ENCODE assay signal across 8 cellular contexts in the genomic region with DNA sequence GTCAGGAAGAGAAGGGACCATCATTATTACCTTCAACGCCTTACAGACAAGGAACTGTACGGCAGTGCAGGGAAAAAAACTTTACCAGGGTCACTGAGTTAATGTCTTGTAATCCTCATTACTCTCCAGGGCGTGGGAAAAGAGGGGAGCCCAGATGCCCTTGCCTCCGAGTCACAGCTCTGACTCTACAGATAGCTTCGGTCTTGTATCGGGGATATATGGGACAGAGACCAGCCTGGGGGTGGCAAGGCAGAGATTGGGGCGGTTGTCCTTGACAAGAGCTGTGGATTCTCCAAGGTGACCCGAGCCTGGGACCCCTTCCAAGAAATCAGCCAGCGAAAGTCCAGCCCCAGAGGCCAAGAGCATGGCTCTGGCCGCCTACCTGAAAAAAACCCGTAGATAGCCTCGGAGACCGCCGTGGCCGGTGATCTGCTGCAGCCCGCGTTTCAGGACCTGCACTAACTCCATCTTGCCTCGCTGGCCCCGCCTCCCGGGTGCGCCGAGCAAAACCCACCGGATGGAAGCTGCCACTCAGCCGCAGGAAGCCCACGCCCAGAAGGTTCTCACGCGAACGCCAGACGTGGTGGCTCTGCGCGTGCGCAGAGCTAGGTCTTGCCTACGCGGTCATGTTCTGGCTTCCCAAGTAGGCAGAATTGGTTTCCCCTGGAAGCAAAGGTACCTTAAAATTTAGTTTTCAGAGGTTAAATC. TPM values are rescaled to one million over a fixed set of nuclear protein-coding genes. Genes with fewer than 3 reads are reported as not detected.
A peak's percentile ranks its signal among the peaks of the same experiment; 100 is the strongest.
DNase-seq lines count a peak whose midpoint lies in the region; ATAC-seq, FAIRE-seq and TF ChIP-seq lines count a peak whose summit lies in the region.

A gene (minus strand): TSS at position 485 of the 708 bp plus-strand sequence. CDS start 17 bp downstream, at position 468.

- peak; percentile 99 for ATAC-seq in GM19351 (IDR thresholded peaks at IDR 0.05; ENCODE audit: unreplicated experiment)
- peak; percentile 99 for ATAC-seq in HG03521 (IDR thresholded peaks at IDR 0.05; ENCODE audit: unreplicated experiment)
- peak; percentile 100 for ATAC-seq in HepG2

- TF ChIP-seq EP300 in HepG2 (IDR thresholded peaks at IDR 0.05; ENCODE audit: low read depth in 2 of 2, low read length in 2 of 2) = 0 out of 4 replicates have a peak, but pooled peaks of 1 of the 2 experiments have one; percentile 33
- no peak for TF ChIP-seq EP300 in HepG2 (CRISPR knock-in tag; IDR thresholded peaks at IDR 0.05; ENCODE audit: borderline replicate concordance)

- TF ChIP-seq RAD21 in HepG2 (CRISPR knock-in tag; IDR thresholded peaks at IDR 0.05) = peak; percentile 41

- H2AFZ ChIP-seq in HepG2 (ENCODE audit: low read length) = peak within 1 kb of the TSS; percentile 90

- in situ Hi-C loops in HepG2 (cut with HindIII; ENCODE audit: extremely low pct_ligation_motif_present, low pct_unique_long_range_greater_than_20kb) = no loop called here

- peak; percentile 33 for TF ChIP-seq CTCF in HepG2 (CRISPR knock-in tag; IDR thresholded peaks at IDR 0.05)

- CTCF ChIA-PET in HepG2 (lab: Yijun Ruan, JAX; ENCODE audit: low intra/inter-chr PET ratio, low total read pairs) = no interaction called here

- no peaks in the 10 kb centered on the region for H3K27me3 ChIP-seq in BLaER1 treated with 17β-estradiol and CSF1 and Interleukin-3, amounts not matched to agents 10 nM and 100 nM
- no peaks in the 10 kb centered on the region; a peak in 1 of 5 replicates for H3K27me3 ChIP-seq in HepG2 (ENCODE audit: control insufficient read depth in 1 of 2, insufficient read depth in 2 of 2, low read length in 2 of 2)

- TSS peak; percentile 66 for BruUV-seq in HepG2 (replicated peaks; lab: Mats Ljungman, UMichigan)

- 2% methylated on average over 3 of the region's 34 CpGs for WGBS in HepG2 (ENCODE audit: low lambda C conversion rate)

- FAIRE-seq in HepG2 (lab: Jason Lieb, UNC) = no peak

- POLR2A ChIA-PET in HepG2 (lab: Yijun Ruan, JAX) = interaction anchor here (0.7 to 1.4 kb wide), 11 partner anchors 9 to 471 kb away, joined by 3 to 11 read pairs (median 5); a partner anchor contains a TSS

- peaks cover 15 to 37% (median 29%) of the 10 kb centered on the region in 11 experiments for H3K36me3 ChIP-seq in BLaER1 treated with 17β-estradiol and CSF1 and Interleukin-3, amounts not matched to agents 10 nM and 100 nM
- H3K36me3 ChIP-seq in HepG2 (replicated peaks in 1 of 2; ENCODE audit: control insufficient read depth in 1 of 2, insufficient read depth in 2 of 2, low read length in 2 of 2) = peaks cover 2 to 3% of the 10 kb centered on the region in 2 experiments; a peak in 1 of 5 replicates

- peak within 1 kb of the TSS; percentile 77 to 93 (median 86) for H3K4me3 ChIP-seq in BLaER1 treated with 17β-estradiol and CSF1 and Interleukin-3, amounts not matched to agents 10 nM and 100 nM
- H3K4me3 ChIP-seq in HepG2 (replicated peaks in 1 of 3; ENCODE audit: insufficient read depth in 1 of 3, low read depth in 2 of 3, low read length in 3 of 3) = peak within 1 kb of the TSS; percentile 76 to 89 (median 84)

- peak within 1 kb of the TSS; percentile 79 to 94 (median 85) for H3K4me2 ChIP-seq in BLaER1 treated with 17β-estradiol and CSF1 and Interleukin-3, amounts not matched to agents 10 nM and 100 nM
- H3K4me2 ChIP-seq in HepG2 (ENCODE audit: low read depth, low read length) = peak within 1 kb of the TSS; percentile 79

- H3K9me3 ChIP-seq in BLaER1 treated with 17β-estradiol and CSF1 and Interleukin-3, amounts not matched to agents 10 nM and 100 nM (replicated peaks in 1 of 11) = peaks cover 24 to 32% (median 27%) of the 10 kb centered on the region in 11 experiments
- H3K9me3 ChIP-seq in HepG2 (ENCODE audit: low read length) = peaks cover 9% of the 10 kb centered on the region

- H3K4me1 ChIP-seq in BLaER1 treated with 17β-estradiol and CSF1 and Interleukin-3, amounts not matched to agents 10 nM and 100 nM = peaks cover 14 to 58% (median 39%) of the 10 kb centered on the region in 10 experiments
- peaks cover 41% of the 10 kb centered on the region for H3K4me1 ChIP-seq in HepG2 (ENCODE audit: insufficient read depth, low read length)

- intact Hi-C loops in HepG2 (cut with micrococcal nuclease; ENCODE audit: unreplicated experiment) = no loop called here

- peaks cover 0 to 20% (median 1%) of the 10 kb centered on the region in 11 experiments; a peak in 9 of 22 replicates for H4K20me1 ChIP-seq in BLaER1 treated with 17β-estradiol and CSF1 and Interleukin-3, amounts not matched to agents 10 nM and 100 nM
- H4K20me1 ChIP-seq in HepG2 (ENCODE audit: insufficient read depth, low read length) = no peaks in the 10 kb centered on the region

- peak; percentile 98 for DNase-seq in NCI-H748 (lab: John Stamatoyannopoulos, UW; ENCODE audit: unreplicated experiment)
- peak; percentile 84 to 93 for DNase-seq in activated CD4-positive, alpha-beta T cell treated with anti-CD3 and anti-CD28 coated beads, Interleukin-2, amount 50 U/mL, for 24 hours (ENCODE audit: low read depth in 1 of 2, low spot score in 1 of 2)
- peak; percentile 98 for DNase-seq in dermis blood vessel endothelial cell
- peak; percentile 92 for DNase-seq in HepG2 (ENCODE audit: low spot score)
- peak; percentile 96 for DNase-seq in stimulated activated CD4-positive, alpha-beta T cell treated with anti-CD3 and anti-CD28 coated beads, Interleukin-4, amount 100 ng/mL, for 1 hour

- peak; percentile 90 to 92 for TF ChIP-seq POLR2A in HepG2 (IDR thresholded peaks at IDR 0.05; ENCODE audit: insufficient read depth in 1 of 2, low read depth in 2 of 2, low read length in 2 of 2)

- H3K9ac ChIP-seq in BLaER1 treated with 17β-estradiol and CSF1 and Interleukin-3, amounts not matched to agents 10 nM and 100 nM = peak within 1 kb of the TSS; percentile 81 to 93 (median 90)
- peak within 1 kb of the TSS; percentile 83 for H3K9ac ChIP-seq in HepG2 (ENCODE audit: insufficient read depth, low read depth, low read length)

- peaks cover 36% of the 10 kb centered on the region for H3K79me2 ChIP-seq in HepG2 (ENCODE audit: insufficient read depth, low read length)

- peak within 1 kb of the TSS; percentile 55 to 92 (median 86); a peak in 21 of 22 replicates for H3K27ac ChIP-seq in BLaER1 treated with 17β-estradiol and CSF1 and Interleukin-3, amounts not matched to agents 10 nM and 100 nM
- peak within 1 kb of the TSS; percentile 77 for H3K27ac ChIP-seq in HepG2 (ENCODE audit: extremely low read length, insufficient read depth, low read length)

TF ChIP-seq in HepG2, 621 proteins besides CTCF, POLR2A, EP300 and RAD21 (continues in another document):
- TF ChIP-seq, protein P1, sequence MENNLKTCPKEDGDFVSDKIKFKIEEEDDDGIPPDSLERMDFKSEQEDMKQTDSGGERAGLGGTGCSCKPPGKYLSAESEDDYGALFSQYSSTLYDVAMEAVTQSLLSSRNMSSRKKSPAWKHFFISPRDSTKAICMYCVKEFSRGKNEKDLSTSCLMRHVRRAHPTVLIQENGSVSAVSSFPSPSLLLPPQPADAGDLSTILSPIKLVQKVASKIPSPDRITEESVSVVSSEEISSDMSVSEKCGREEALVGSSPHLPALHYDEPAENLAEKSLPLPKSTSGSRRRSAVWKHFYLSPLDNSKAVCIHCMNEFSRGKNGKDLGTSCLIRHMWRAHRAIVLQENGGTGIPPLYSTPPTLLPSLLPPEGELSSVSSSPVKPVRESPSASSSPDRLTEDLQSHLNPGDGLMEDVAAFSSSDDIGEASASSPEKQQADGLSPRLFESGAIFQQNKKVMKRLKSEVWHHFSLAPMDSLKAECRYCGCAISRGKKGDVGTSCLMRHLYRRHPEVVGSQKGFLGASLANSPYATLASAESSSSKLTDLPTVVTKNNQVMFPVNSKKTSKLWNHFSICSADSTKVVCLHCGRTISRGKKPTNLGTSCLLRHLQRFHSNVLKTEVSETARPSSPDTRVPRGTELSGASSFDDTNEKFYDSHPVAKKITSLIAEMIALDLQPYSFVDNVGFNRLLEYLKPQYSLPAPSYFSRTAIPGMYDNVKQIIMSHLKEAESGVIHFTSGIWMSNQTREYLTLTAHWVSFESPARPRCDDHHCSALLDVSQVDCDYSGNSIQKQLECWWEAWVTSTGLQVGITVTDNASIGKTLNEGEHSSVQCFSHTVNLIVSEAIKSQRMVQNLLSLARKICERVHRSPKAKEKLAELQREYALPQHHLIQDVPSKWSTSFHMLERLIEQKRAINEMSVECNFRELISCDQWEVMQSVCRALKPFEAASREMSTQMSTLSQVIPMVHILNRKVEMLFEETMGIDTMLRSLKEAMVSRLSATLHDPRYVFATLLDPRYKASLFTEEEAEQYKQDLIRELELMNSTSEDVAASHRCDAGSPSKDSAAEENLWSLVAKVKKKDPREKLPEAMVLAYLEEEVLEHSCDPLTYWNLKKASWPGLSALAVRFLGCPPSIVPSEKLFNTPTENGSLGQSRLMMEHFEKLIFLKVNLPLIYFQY (CRISPR knock-in tag; IDR thresholded peaks at IDR 0.05; ENCODE audit: borderline replicate concordance) = peak; percentile 84
- peak; percentile 66 for TF ChIP-seq HNRNPLL (IDR thresholded peaks at IDR 0.05; ENCODE audit: low read depth, low read length, poor library complexity, severe bottlenecking)
- no peak for TF ChIP-seq HHEX (CRISPR knock-in tag; IDR thresholded peaks at IDR 0.05)

RNA-seq across cellular contexts. Expression of the gene that starts here (rescaled TPM):
- total RNA-seq in dermis blood vessel endothelial cell (125 and 164 TPM in 2 replicates), HepG2 (2016; rRNA removed; fragmentation: Illumina TruSeq; extraction: Trizol) (173 and 223 TPM in 2 replicates)
- total RNA-seq in HepG2 (2016; cell fraction: cytosol; rRNA removed; fragmentation: Illumina TruSeq; extraction: Trizol; ENCODE audit: low read depth) = 70.6 and 71.7 TPM in 2 replicates
- total RNA-seq in HepG2 (2016; cell fraction: insoluble cytoplasmic fraction; rRNA removed; fragmentation: Illumina TruSeq; extraction: Trizol) = 171 and 217 TPM in 2 replicates
- total RNA-seq in HepG2 (2016; cell fraction: membrane; rRNA removed; fragmentation: Illumina TruSeq; extraction: Trizol) = 52.8 and 57.6 TPM in 2 replicates
- 58.0 and 61.1 TPM in 2 replicates for total RNA-seq in HepG2 (2016; cell fraction: nucleus; rRNA removed; fragmentation: Illumina TruSeq; extraction: Trizol)
- polyA plus RNA-seq in HepG2 (2011; rRNA removed) = 85.2 and 101 TPM in 2 replicates
- polyA plus RNA-seq in HepG2 (2011; cell fraction: cytosol; rRNA removed) = 83.8 and 130 TPM in 2 replicates
- polyA plus RNA-seq in HepG2 (2011; cell fraction: nucleus; rRNA removed) = 18.3 and 23.8 TPM in 2 replicates
- 92.3 and 139 TPM in 2 replicates for polyA plus RNA-seq in HepG2 (2012)
- 56.5 and 60.4 TPM in 2 replicates for polyA plus RNA-seq in HepG2 (2016; cell fraction: cytosol; fragmentation: Illumina TruSeq; extraction: Trizol; ENCODE audit: low read depth)
- 239 and 243 TPM in 2 replicates for polyA plus RNA-seq in HepG2 (2016; cell fraction: insoluble cytoplasmic fraction; fragmentation: Illumina TruSeq; extraction: Trizol; ENCODE audit: low read depth)
- polyA plus RNA-seq in HepG2 (2016; cell fraction: membrane; fragmentation: Illumina TruSeq; extraction: Trizol; ENCODE audit: low read depth) = 52.1 and 54.3 TPM in 2 replicates
- polyA plus RNA-seq in HepG2 (2016; cell fraction: nucleus; fragmentation: Illumina TruSeq; extraction: Trizol; ENCODE audit: insufficient read depth, low read depth) = 86.3 and 99.3 TPM in 2 replicates
- polyA minus RNA-seq in HepG2 (2011; rRNA and poly(A)+ RNA removed; ENCODE audit: low replicate concordance) = 19.0 and 44.0 TPM in 2 replicates
- 37.3 and 53.0 TPM in 2 replicates for polyA minus RNA-seq in HepG2 (2011; cell fraction: cytosol; rRNA and poly(A)+ RNA removed)
- 19.1 and 19.7 TPM in 2 replicates for polyA minus RNA-seq in HepG2 (2011; cell fraction: nucleus; rRNA and poly(A)+ RNA removed)

Comparison
In these comparisons a context has a peak if more than half of its experiments do, and no peak if none do; other contexts are left out.
1. Peak in every context shown above with its lines: DNase-seq, ATAC-seq, H3K4me3 ChIP-seq and H3K27ac ChIP-seq.